ENCODE assay signal across 1 cellular context in genomic region chr1:241311056-241311746, GRCh38.
TF ChIP-seq lines count a peak whose summit lies in the region.

No MANE protein-coding gene starts in this region.

TF ChIP-seq in WTC11, 78 proteins besides CTCF, POLR2A, EP300 and RAD21 (continued from another document):
- TF ChIP-seq ZNF512 (CRISPR knock-in tag; IDR thresholded peaks at IDR 0.05; ENCODE audit: borderline replicate concordance), result no peak
